8 cellular contexts compared by ENCODE assay signal in genomic region chr19:18280247-18281081, GRCh38. TPM values are rescaled to one million over a fixed set of nuclear protein-coding genes. Genes with fewer than 3 reads are reported as not detected.
A peak's percentile ranks its signal among the peaks of the same experiment; 100 is the strongest.
DNase-seq lines count a peak whose midpoint lies in the region; ATAC-seq and TF ChIP-seq lines count a peak whose summit lies in the region.

No MANE protein-coding gene starts in this region.

- WGBS in lung, 2 donors: 0 to 1% methylated on average over 66 to 111 of the region's 111 CpGs

- peaks cover 0 to 2% of the 10 kb centered on the region in 2 donors for H3K9me3 ChIP-seq in lung (ENCODE audit: control insufficient read depth in 2 of 2, insufficient read depth in 1 of 2, low read length in 1 of 2)

- H3K9me3 Mint-ChIP-seq in activated CD8-positive, alpha-beta T cell treated with anti-CD3 and anti-CD28 coated beads for 36 hours: peaks cover 3% of the 10 kb centered on the region

- H3K4me3 Mint-ChIP-seq in activated CD8-positive, alpha-beta T cell treated with anti-CD3 and anti-CD28 coated beads for 36 hours: peak overlapping the region; percentile 92

- peak; percentile 9 for ATAC-seq in HG03039 (IDR thresholded peaks at IDR 0.05; ENCODE audit: unreplicated experiment)
- no peak for ATAC-seq in activated CD8-positive, alpha-beta T cell treated with anti-CD3 and anti-CD28 coated beads for 36 hours
- peak; percentile 24 for ATAC-seq in lung (ENCODE audit: insufficient read depth, low FRiP score)

- peak overlapping the region; percentile 94 for H3K27ac Mint-ChIP-seq in activated CD8-positive, alpha-beta T cell treated with anti-CD3 and anti-CD28 coated beads for 36 hours

- no peaks in the 10 kb centered on the region for H3K27me3 Mint-ChIP-seq in activated CD8-positive, alpha-beta T cell treated with anti-CD3 and anti-CD28 coated beads for 36 hours

- CTCF ChIA-PET in activated CD8-positive, alpha-beta T cell treated with anti-CD3 and anti-CD28 coated beads for 36 hours (lab: Charles Lee): interaction anchor here (0.7 to 6.2 kb wide), 24 partner anchors 9 to 183 kb away, joined by 3 to 330 read pairs (median 9); partner anchors contain the start of genes LSM4, MAST3, RAB3A and SSBP4

- TF ChIP-seq CTCF in GM12864 (IDR thresholded peaks at IDR 0.05; ENCODE audit: low read depth, low read length, missing control alignments) (no peak), lung (IDR thresholded peaks at IDR 0.05; ENCODE audit: control extremely low read depth, extremely low read depth) (no peak)
- TF ChIP-seq CTCF in activated CD8-positive, alpha-beta T cell treated with anti-CD3 and anti-CD28 coated beads for 36 hours (IDR thresholded peaks at IDR 0.05): no peak

- DNase-seq in GM12864 (ENCODE audit: low read depth) (no peak), NCI-H69 (lab: John Stamatoyannopoulos, UW) (peak; percentile 96), lung (ENCODE audit: low spot score) (peak; percentile 75), GOT3 (lab: John Stamatoyannopoulos, UW) (no peak)
- peak; percentile 73 for DNase-seq in activated CD8-positive, alpha-beta T cell treated with anti-CD3 and anti-CD28 coated beads for 36 hours
- peak; percentile 66 for DNase-seq in effector CD4-positive, alpha-beta T cell
- DNase-seq in stimulated activated CD8-positive, alpha-beta memory T cell treated with anti-CD3 and anti-CD28 coated beads, Interleukin-12 subunit alpha, Interleukin-12 subunit beta, amount 100 ng/mL, for 1 hour (ENCODE audit: low read depth): peak; percentile 62

- peak overlapping the region; percentile 95 for H3K4me3 ChIP-seq in GM12864 (ENCODE audit: low read depth, low read length)
- H3K4me3 ChIP-seq in lung: peak overlapping the region; percentile 82

- H3K27me3 ChIP-seq in lung (ENCODE audit: control insufficient read depth, insufficient read depth): no peaks in the 10 kb centered on the region

- H3K4me1 ChIP-seq in lung (ENCODE audit: control insufficient read depth in 2 of 2, insufficient read depth in 2 of 2, low read length in 2 of 2): peaks cover 0 to 21% of the 10 kb centered on the region in 2 donors

- peak overlapping the region; percentile 99 to 100 for H3K27ac ChIP-seq in lung (ENCODE audit: low read depth in 1 of 2, low read length in 1 of 2)

- intact Hi-C loops in activated CD8-positive, alpha-beta T cell treated with anti-CD3 and anti-CD28 coated beads for 36 hours (cut with micrococcal nuclease): no loop called here

- POLR2A ChIA-PET in activated CD8-positive, alpha-beta T cell treated with anti-CD3 and anti-CD28 coated beads for 36 hours (lab: Charles Lee): interaction anchor here (0.9 to 9.0 kb wide), 29 partner anchors 9 to 415 kb away, joined by 3 to 592 read pairs (median 6); partner anchors contain the start of genes KXD1, LRRC25, LSM4 and PGPEP1

- peaks cover 37% of the 10 kb centered on the region for H3K4me1 Mint-ChIP-seq in activated CD8-positive, alpha-beta T cell treated with anti-CD3 and anti-CD28 coated beads for 36 hours (ENCODE audit: low read depth)

- H3K36me3 ChIP-seq in lung (ENCODE audit: control insufficient read depth in 2 of 2, insufficient read depth in 2 of 2, low read length in 2 of 2): peaks cover 0 to 15% of the 10 kb centered on the region in 2 donors

- H3K36me3 Mint-ChIP-seq in activated CD8-positive, alpha-beta T cell treated with anti-CD3 and anti-CD28 coated beads for 36 hours (ENCODE audit: low read depth): peaks cover 37% of the 10 kb centered on the region

RNA-seq across cellular contexts. Expression of gene JUND, which starts 1.0 kb away (rescaled TPM):
- 100 to 1,000 TPM; 527 to 530 TPM for total RNA-seq in activated CD8-positive, alpha-beta T cell treated with anti-CD3 and anti-CD28 coated beads for 36 hours
- total RNA-seq in lung: 100 to 1,000 TPM; 209 to 290 TPM
- 100 to 1,000 TPM; 161 to 204 TPM for polyA plus RNA-seq in lung

RNA-seq across cellular contexts. Expression of gene IQCN, which starts 6.2 kb away (rescaled TPM):
- total RNA-seq in activated CD8-positive, alpha-beta T cell treated with anti-CD3 and anti-CD28 coated beads for 36 hours: under 1 TPM; 0.59 to 0.69 TPM
- total RNA-seq in lung: 1 to 10 TPM; 1.3 to 5.5 TPM
- 1 to 10 TPM in 1 of 2 donors, under 1 TPM in 1; 0.69 to 5.2 TPM for polyA plus RNA-seq in lung

RNA-seq across cellular contexts. Expression of gene LSM4, which starts 42.4 kb away (rescaled TPM):
- total RNA-seq in activated CD8-positive, alpha-beta T cell treated with anti-CD3 and anti-CD28 coated beads for 36 hours: 100 to 1,000 TPM; 426 to 433 TPM
- 100 to 1,000 TPM in 1 of 2 donors, 10 to 100 TPM in 1; 67.7 to 114 TPM for total RNA-seq in lung
- 100 to 1,000 TPM; 114 to 217 TPM for polyA plus RNA-seq in lung

RNA-seq across cellular contexts. Expression of gene PDE4C, which starts 54.2 kb away (rescaled TPM):
- total RNA-seq in activated CD8-positive, alpha-beta T cell treated with anti-CD3 and anti-CD28 coated beads for 36 hours: under 1 TPM in 1 of 2 experiments, not detected in 1; 0.38 TPM
- 10 to 100 TPM in 1 of 2 donors, 1 to 10 TPM in 1; 3.6 to 32.4 TPM for total RNA-seq in lung
- polyA plus RNA-seq in lung: 1 to 10 TPM in 1 of 2 donors, under 1 TPM in 1; 0.32 to 4.8 TPM

RNA-seq across cellular contexts. Expression of gene PGPEP1, which starts 59.9 kb away (rescaled TPM):
- total RNA-seq in activated CD8-positive, alpha-beta T cell treated with anti-CD3 and anti-CD28 coated beads for 36 hours: 10 to 100 TPM; 21.7 to 23.9 TPM
- 10 to 100 TPM; 14.0 to 41.6 TPM for total RNA-seq in lung
- 10 to 100 TPM; 13.0 to 15.9 TPM for polyA plus RNA-seq in lung

Comparison
In these comparisons a context has a peak if more than half of its experiments do, and no peak if none do; other contexts are left out.
1. DNase-seq: peak in NCI-H69 (single experiment), activated CD8-positive, alpha-beta T cell treated with anti-CD3 and anti-CD28 coated beads for 36 hours (single experiment), effector CD4-positive, alpha-beta T cell (single experiment), lung (single experiment) and stimulated activated CD8-positive, alpha-beta memory T cell treated with anti-CD3 and anti-CD28 coated beads, Interleukin-12 subunit alpha, Interleukin-12 subunit beta, amount 100 ng/mL, for 1 hour (single experiment); none in GM12864 (single experiment) and GOT3 (single experiment).